ENCODE assay signal across 1 cellular context in genomic region chr6:96007663-96008062, GRCh38.
TF ChIP-seq lines count a peak whose summit lies in the region.

No MANE protein-coding gene starts in this region.

TF ChIP-seq in HepG2, 621 proteins besides CTCF, POLR2A, EP300 and RAD21 (continued from another document and continues in another):
- TF ChIP-seq ZNF609 (CRISPR knock-in tag; IDR thresholded peaks at IDR 0.05; ENCODE audit: borderline replicate concordance) (peak; percentile 82; the same call in 1 of the 2 replicates), ZNF280B (CRISPR knock-in tag; IDR thresholded peaks at IDR 0.05; ENCODE audit: borderline replicate concordance) (no peak), ZNF382 (CRISPR knock-in tag; IDR thresholded peaks at IDR 0.05; ENCODE audit: borderline replicate concordance) (no peak), RXRB (CRISPR knock-in tag; IDR thresholded peaks at IDR 0.05; ENCODE audit: borderline replicate concordance) (peak; percentile 63; the same call in 1 of the 2 replicates), TARDBP (CRISPR knock-in tag; IDR thresholded peaks at IDR 0.05) (no peak), FOXA1 (IDR thresholded peaks at IDR 0.05) (no peak), FOXA1 (CRISPR knock-in tag; IDR thresholded peaks at IDR 0.05) (0 out of 2 replicates have a peak, but pooled peaks have one; percentile 34), GATAD2A (CRISPR knock-in tag; IDR thresholded peaks at IDR 0.05) (peak; percentile 27; the same call in 1 of the 2 replicates), ZSCAN9 (CRISPR knock-in tag; IDR thresholded peaks at IDR 0.05; ENCODE audit: borderline replicate concordance) (no peak), HDAC1 (CRISPR knock-in tag; IDR thresholded peaks at IDR 0.05) (0 out of 2 replicates have a peak, but pooled peaks have one; percentile 27), CENPBD1 (CRISPR knock-in tag; IDR thresholded peaks at IDR 0.05; ENCODE audit: borderline replicate concordance, low read depth) (no peak), ZNF776 (CRISPR knock-in tag; IDR thresholded peaks at IDR 0.05) (no peak), KIAA2018 (CRISPR knock-in tag; IDR thresholded peaks at IDR 0.05; ENCODE audit: borderline replicate concordance) (no peak), NKX3-1 (CRISPR knock-in tag; IDR thresholded peaks at IDR 0.05) (no peak), NR2F2 (IDR thresholded peaks at IDR 0.05; ENCODE audit: borderline replicate concordance, low read depth) (peak; percentile 63; the same call in 1 of the 2 replicates), ZNF552 (CRISPR knock-in tag; IDR thresholded peaks at IDR 0.05; ENCODE audit: borderline replicate concordance) (no peak), SOX5 (CRISPR knock-in tag; IDR thresholded peaks at IDR 0.05; ENCODE audit: borderline replicate concordance) (0 out of 2 replicates have a peak, but pooled peaks have one; percentile 32), TBX2 (CRISPR knock-in tag; IDR thresholded peaks at IDR 0.05; ENCODE audit: borderline replicate concordance) (peak; percentile 69), ZKSCAN8 (CRISPR knock-in tag; IDR thresholded peaks at IDR 0.05; ENCODE audit: borderline replicate concordance) (no peak), ZSCAN25 (CRISPR knock-in tag; IDR thresholded peaks at IDR 0.05) (no peak), ELF4 (CRISPR knock-in tag; IDR thresholded peaks at IDR 0.05; ENCODE audit: borderline replicate concordance) (no peak), RBM22 (optimal IDR thresholded peaks at IDR 0.05; ENCODE audit: low read length) (no peak), CREBL2 (CRISPR knock-in tag; IDR thresholded peaks at IDR 0.05; ENCODE audit: borderline replicate concordance) (no peak), HNRNPUL1 (IDR thresholded peaks at IDR 0.05; ENCODE audit: low read depth, low read length) (no peak), RFX1 (IDR thresholded peaks at IDR 0.05) (no peak), DR1 (CRISPR knock-in tag; IDR thresholded peaks at IDR 0.05) (no peak), E2F5 (CRISPR knock-in tag; conservative IDR thresholded peaks at IDR 0.05) (no peak), NR2F1 (CRISPR knock-in tag; IDR thresholded peaks at IDR 0.05) (no peak), IRF2 (CRISPR knock-in tag; IDR thresholded peaks at IDR 0.05) (no peak), LCORL (IDR thresholded peaks at IDR 0.05) (no peak), LCORL (CRISPR knock-in tag; IDR thresholded peaks at IDR 0.05) (no peak), ZFP1 (CRISPR knock-in tag; IDR thresholded peaks at IDR 0.05) (no peak), ZNF564 (CRISPR knock-in tag; IDR thresholded peaks at IDR 0.05) (no peak), CBX2 (IDR thresholded peaks at IDR 0.05; ENCODE audit: low read depth, low read length) (no peak), CBX2 (CRISPR knock-in tag; IDR thresholded peaks at IDR 0.05; ENCODE audit: low read depth) (no peak), ZNF768 (CRISPR knock-in tag; IDR thresholded peaks at IDR 0.05) (no peak), FLYWCH1 (CRISPR knock-in tag; IDR thresholded peaks at IDR 0.05) (no peak), ZBTB7A (CRISPR knock-in tag; IDR thresholded peaks at IDR 0.05) (no peak), PPARG (CRISPR knock-in tag; conservative IDR thresholded peaks at IDR 0.05) (peak; percentile 98), SP5 (CRISPR knock-in tag; IDR thresholded peaks at IDR 0.05; ENCODE audit: borderline replicate concordance, low read depth) (peak; percentile 97), KMT2A (CRISPR knock-in tag; IDR thresholded peaks at IDR 0.05) (no peak), NPAS2 (CRISPR knock-in tag; IDR thresholded peaks at IDR 0.05; ENCODE audit: borderline replicate concordance) (no peak), IRX3 (CRISPR knock-in tag; IDR thresholded peaks at IDR 0.05; ENCODE audit: borderline replicate concordance, low read depth) (no peak), ZIK1 (CRISPR knock-in tag; IDR thresholded peaks at IDR 0.05; ENCODE audit: borderline replicate concordance, low read depth) (no peak), ISL2 (CRISPR knock-in tag; IDR thresholded peaks at IDR 0.05) (peak; percentile 67; the same call in 1 of the 2 replicates), MAFG (CRISPR knock-in tag; IDR thresholded peaks at IDR 0.05) (no peak), GLI4 (CRISPR knock-in tag; IDR thresholded peaks at IDR 0.05; ENCODE audit: borderline replicate concordance) (no peak), SALL1 (CRISPR knock-in tag; IDR thresholded peaks at IDR 0.05) (peak; percentile 33; the same call in 1 of the 2 replicates), ZNF644 (CRISPR knock-in tag; IDR thresholded peaks at IDR 0.05; ENCODE audit: low read depth) (no peak), PAXIP1 (CRISPR knock-in tag; conservative IDR thresholded peaks at IDR 0.05) (peak; percentile 71; the same call in 1 of the 2 replicates), GATAD1 (CRISPR knock-in tag; IDR thresholded peaks at IDR 0.05) (no peak), HIVEP1 (CRISPR knock-in tag; IDR thresholded peaks at IDR 0.05) (no peak), PAX8 (CRISPR knock-in tag; IDR thresholded peaks at IDR 0.05; ENCODE audit: borderline replicate concordance) (no peak)
